Comparison of ENCODE assay signal across 18 cellular contexts in genomic region chr12:94049718-94050117, GRCh38.
DNase-seq lines count a peak whose midpoint lies in the region; ATAC-seq, FAIRE-seq and TF ChIP-seq lines count a peak whose summit lies in the region.
"Had no signal": no experiment of that assay in that cellular context is flagged by ENCODE, and none has a peak within 500 bp of the region (broad histone marks: within the 10 kb centered on the region; RNA-seq: fewer than 3 reads in every experiment).

No MANE protein-coding gene starts in this region.

- peak; percentile 38 for DNase-seq in NCI-H1105 treated with DMSO at 0.1 percent for 48 hours (lab: John Stamatoyannopoulos, UW)
- no peak for DNase-seq in NCI-H1105 (lab: John Stamatoyannopoulos, UW)
- peak; percentile 78 for DNase-seq in BE2C
- peak; percentile 39 for DNase-seq in NCI-H2029 (lab: John Stamatoyannopoulos, UW)
- DNase-seq in K562 (ENCODE audit: extremely low read depth in 1 of 4, low spot score in 3 of 4), result peak in 1 of 4 experiments; percentile 44
- DNase-seq in islet precursor cell, result no peak
- DNase-seq: 8988T; CD8-positive, alpha-beta T cell; EL; Karpas-422; NCI-H187 treated with DMSO at 0.1 percent for 48 hours; NCI-H526; T-cell had no signal

- no peak overlapping the region for H3K4me2 ChIP-seq in K562 (ENCODE audit: insufficient read depth, low read length)
- H3K4me2 ChIP-seq: BLaER1 had no signal

- no peaks in the 10 kb centered on the region; the same call in 1 of the 2 replicates for H3K9me3 ChIP-seq in BE2C
- H3K9me3 ChIP-seq in K562 (replicated peaks; ENCODE audit: control insufficient read depth, insufficient read depth, low read depth, low read length), result no peaks in the 10 kb centered on the region

- FAIRE-seq in K562 (lab: Jason Lieb, UNC), result no peak

- peaks cover 12% of the 10 kb centered on the region for H3K27me3 ChIP-seq in BE2C
- H3K27me3 ChIP-seq in K562 (ENCODE audit: control insufficient read depth in 2 of 2, insufficient read depth in 2 of 2, low read length in 2 of 2), result peaks cover 0 to 5% of the 10 kb centered on the region in 2 experiments; a peak in 1 of 5 replicates
- H3K27me3 ChIP-seq: BLaER1 had no signal

- intact Hi-C loops in K562 (cut with micrococcal nuclease), result no loop called here

- H3K9ac ChIP-seq in K562 (ENCODE audit: insufficient read depth in 1 of 2, low read depth in 2 of 2, low read length in 2 of 2), result no peak overlapping the region
- H3K9ac ChIP-seq: BLaER1 had no signal

- H3K36me3 ChIP-seq in BE2C, result no peaks in the 10 kb centered on the region
- no peaks in the 10 kb centered on the region for H3K36me3 ChIP-seq in K562 (ENCODE audit: control insufficient read depth, insufficient read depth, low read length)
- H3K36me3 ChIP-seq: BLaER1 had no signal

- H3K4me3 ChIP-seq in BE2C (ENCODE audit: low read depth, low read length) (no peak overlapping the region), K562 (no peak overlapping the region)
- H3K4me3 ChIP-seq: BLaER1 had no signal

- no peak for TF ChIP-seq EP300 in K562 (IDR thresholded peaks at IDR 0.05; ENCODE audit: low read length)

- no peak for TF ChIP-seq POLR2A in K562 (conservative IDR thresholded peaks at IDR 0.05)

- H3K4me1 ChIP-seq in BE2C, result no peaks in the 10 kb centered on the region
- peaks cover 0 to 3% of the 10 kb centered on the region in 2 experiments; a peak in 1 of 5 replicates for H3K4me1 ChIP-seq in K562 (replicated peaks in 1 of 2; ENCODE audit: control insufficient read depth in 2 of 2, insufficient read depth in 2 of 2, low read length in 2 of 2)

- in situ Hi-C loops in K562 (cut with MboI), result no loop called here

- H4K20me1 ChIP-seq in K562 (replicated peaks; ENCODE audit: control insufficient read depth, insufficient read depth, low read length), result no peaks in the 10 kb centered on the region
- H4K20me1 ChIP-seq: BLaER1 had no signal

- no peak for ATAC-seq in K562
- ATAC-seq in GM21528 (IDR thresholded peaks at IDR 0.05; ENCODE audit: low FRiP score, unreplicated experiment), result no peak
- ATAC-seq in GM18868 (IDR thresholded peaks at IDR 0.05; ENCODE audit: unreplicated experiment), result no peak
- ATAC-seq: CD8-positive, alpha-beta T cell; Panc1; Right ventricle myocardium inferior; T-cell had no signal

- no peak for TF ChIP-seq RAD21 in K562 (CRISPR knock-in tag; conservative IDR thresholded peaks at IDR 0.05 in 1 of 2, IDR thresholded peaks at IDR 0.05 in 1 of 2)

- H3K27ac ChIP-seq in K562 (ENCODE audit: extremely low read depth, low read depth, low read length), result no peak overlapping the region
- H3K27ac ChIP-seq: BLaER1 had no signal

- CTCF ChIA-PET in K562 (lab: Yijun Ruan, JAX; ENCODE audit: low intra/inter-chr PET ratio), result no interaction called here

- TF ChIP-seq CTCF in BE2C (IDR thresholded peaks at IDR 0.05; ENCODE audit: low read depth, low read length), result no peak
- TF ChIP-seq CTCF in K562 (IDR thresholded peaks at IDR 0.05 in 2 of 3, conservative IDR thresholded peaks at IDR 0.05 in 1 of 3; ENCODE audit: insufficient read depth in 2 of 3, low read depth in 1 of 3, low read length in 3 of 3), result no peak

- no TSS peak for BruUV-seq in K562 (replicated peaks; lab: Mats Ljungman, UMichigan)

- H3K9me1 ChIP-seq in K562 (ENCODE audit: control insufficient read depth, insufficient read depth, low read length), result no peaks in the 10 kb centered on the region

- H2AFZ ChIP-seq in K562 (ENCODE audit: low read depth, low read length), result 0 out of 2 replicates have a peak overlapping the region, but pooled peaks have one; percentile 4

- 3% methylated on average over 2 of the region's 2 CpGs for WGBS in K562 (ENCODE audit: insufficient coverage, low coverage, missing lambda C conversion rate)

- POLR2A ChIA-PET in K562 (lab: Yijun Ruan, JAX), result no interaction called here

- H3K79me2 ChIP-seq in K562 (ENCODE audit: control insufficient read depth, insufficient read depth, low read length), result no peaks in the 10 kb centered on the region

TF ChIP-seq in K562, 482 proteins besides CTCF, POLR2A, EP300 and RAD21 (continues in another document):
- TF ChIP-seq CBX2 (IDR thresholded peaks at IDR 0.05; ENCODE audit: insufficient read depth, low read length, poor library complexity, severe bottlenecking), result no peak
- peak; percentile 33; the same call in 1 of the 2 replicates for TF ChIP-seq L3MBTL2 (IDR thresholded peaks at IDR 0.05)
- TF ChIP-seq, protein P1, sequence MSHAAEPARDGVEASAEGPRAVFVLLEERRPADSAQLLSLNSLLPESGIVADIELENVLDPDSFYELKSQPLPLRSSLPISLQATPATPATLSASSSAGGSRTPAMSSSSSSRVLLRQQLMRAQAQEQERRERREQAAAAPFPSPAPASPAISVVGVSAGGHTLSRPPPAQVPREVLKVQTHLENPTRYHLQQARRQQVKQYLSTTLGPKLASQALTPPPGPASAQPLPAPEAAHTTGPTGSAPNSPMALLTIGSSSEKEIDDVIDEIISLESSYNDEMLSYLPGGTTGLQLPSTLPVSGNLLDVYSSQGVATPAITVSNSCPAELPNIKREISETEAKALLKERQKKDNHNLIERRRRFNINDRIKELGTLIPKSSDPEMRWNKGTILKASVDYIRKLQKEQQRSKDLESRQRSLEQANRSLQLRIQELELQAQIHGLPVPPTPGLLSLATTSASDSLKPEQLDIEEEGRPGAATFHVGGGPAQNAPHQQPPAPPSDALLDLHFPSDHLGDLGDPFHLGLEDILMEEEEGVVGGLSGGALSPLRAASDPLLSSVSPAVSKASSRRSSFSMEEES (CRISPR knock-in tag; IDR thresholded peaks at IDR 0.05), result no peak
- TF ChIP-seq TCF3 (CRISPR knock-in tag; IDR thresholded peaks at IDR 0.05), result no peak
- no peak for TF ChIP-seq SMARCB1 (IDR thresholded peaks at IDR 0.05; ENCODE audit: insufficient read length, low read depth)
- no peak for TF ChIP-seq DLX4 (CRISPR knock-in tag; IDR thresholded peaks at IDR 0.05)
- TF ChIP-seq ZBTB7A (IDR thresholded peaks at IDR 0.05; ENCODE audit: borderline replicate concordance, control insufficient read depth, low read depth, low read length), result no peak
- TF ChIP-seq, protein P2, sequence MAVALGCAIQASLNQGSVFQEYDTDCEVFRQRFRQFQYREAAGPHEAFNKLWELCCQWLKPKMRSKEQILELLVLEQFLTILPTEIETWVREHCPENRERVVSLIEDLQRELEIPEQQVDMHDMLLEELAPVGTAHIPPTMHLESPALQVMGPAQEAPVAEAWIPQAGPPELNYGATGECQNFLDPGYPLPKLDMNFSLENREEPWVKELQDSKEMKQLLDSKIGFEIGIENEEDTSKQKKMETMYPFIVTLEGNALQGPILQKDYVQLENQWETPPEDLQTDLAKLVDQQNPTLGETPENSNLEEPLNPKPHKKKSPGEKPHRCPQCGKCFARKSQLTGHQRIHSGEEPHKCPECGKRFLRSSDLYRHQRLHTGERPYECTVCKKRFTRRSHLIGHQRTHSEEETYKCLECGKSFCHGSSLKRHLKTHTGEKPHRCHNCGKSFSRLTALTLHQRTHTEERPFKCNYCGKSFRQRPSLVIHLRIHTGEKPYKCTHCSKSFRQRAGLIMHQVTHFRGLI (CRISPR knock-in tag; IDR thresholded peaks at IDR 0.05), result peak; percentile 76; the same call in 1 of the 2 replicates
- TF ChIP-seq YY1 (IDR thresholded peaks at IDR 0.05; ENCODE audit: borderline replicate concordance in 1 of 3, control insufficient read depth in 1 of 3, extremely low read depth in 1 of 3, insufficient read depth in 3 of 3, insufficient read length in 1 of 3, insufficient replicate concordance in 2 of 3, low read depth in 1 of 3, low read length in 2 of 3), result peak in 1 of 3 experiments; percentile 31
- no peak for TF ChIP-seq CC2D1A (IDR thresholded peaks at IDR 0.05)
- no peak for TF ChIP-seq PURB (CRISPR knock-in tag; IDR thresholded peaks at IDR 0.05; ENCODE audit: low read depth)
- TF ChIP-seq ZNF740 (CRISPR knock-in tag; IDR thresholded peaks at IDR 0.05), result no peak
- no peak for TF ChIP-seq ZNF740 (tag; IDR thresholded peaks at IDR 0.05)
- no peak for TF ChIP-seq SP2 (IDR thresholded peaks at IDR 0.05; ENCODE audit: extremely low read depth, low read depth, low read length, poor library complexity, severe bottlenecking)
- TF ChIP-seq FOSL1 (tag; conservative IDR thresholded peaks at IDR 0.05), result 0 out of 2 replicates have a peak, but pooled peaks have one; percentile 13
- TF ChIP-seq, protein P3, sequence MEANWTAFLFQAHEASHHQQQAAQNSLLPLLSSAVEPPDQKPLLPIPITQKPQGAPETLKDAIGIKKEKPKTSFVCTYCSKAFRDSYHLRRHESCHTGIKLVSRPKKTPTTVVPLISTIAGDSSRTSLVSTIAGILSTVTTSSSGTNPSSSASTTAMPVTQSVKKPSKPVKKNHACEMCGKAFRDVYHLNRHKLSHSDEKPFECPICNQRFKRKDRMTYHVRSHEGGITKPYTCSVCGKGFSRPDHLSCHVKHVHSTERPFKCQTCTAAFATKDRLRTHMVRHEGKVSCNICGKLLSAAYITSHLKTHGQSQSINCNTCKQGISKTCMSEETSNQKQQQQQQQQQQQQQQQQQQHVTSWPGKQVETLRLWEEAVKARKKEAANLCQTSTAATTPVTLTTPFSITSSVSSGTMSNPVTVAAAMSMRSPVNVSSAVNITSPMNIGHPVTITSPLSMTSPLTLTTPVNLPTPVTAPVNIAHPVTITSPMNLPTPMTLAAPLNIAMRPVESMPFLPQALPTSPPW (CRISPR knock-in tag; IDR thresholded peaks at IDR 0.05), result no peak

Comparison
In these comparisons a context has a peak if more than half of its experiments do, and no peak if none do; other contexts are left out.
1. DNase-seq: peak in NCI-H1105 treated with DMSO at 0.1 percent for 48 hours (single experiment), BE2C (single experiment) and NCI-H2029 (single experiment); none in NCI-H1105 (single experiment) and islet precursor cell (single experiment).